16 cellular contexts compared by ENCODE assay signal in genomic region chr3:11077466-11077865, GRCh38.
DNase-seq lines count a peak whose midpoint lies in the region; ATAC-seq and TF ChIP-seq lines count a peak whose summit lies in the region.
"Had no signal": no experiment of that assay in that cellular context is flagged by ENCODE, and none has a peak within 500 bp of the region (broad histone marks: within the 10 kb centered on the region; RNA-seq: fewer than 3 reads in every experiment).

No MANE protein-coding gene starts in this region.

- no peak for TF ChIP-seq POLR2A in gastroesophageal sphincter (IDR thresholded peaks at IDR 0.05)

- H3K27me3 ChIP-seq in HL-60 (ENCODE audit: insufficient read depth, poor library complexity, severe bottlenecking) (no peaks in the 10 kb centered on the region), gastroesophageal sphincter (peaks cover 5% of the 10 kb centered on the region)
- H3K27me3 ChIP-seq: Peyer's patch, thyroid gland had no signal

- WGBS in gastroesophageal sphincter (ENCODE audit: low coverage in 1 of 2), 2 donors, result 61 to 100% methylated on average over 1 to 2 of the region's 2 CpGs

- H3K27ac ChIP-seq in HL-60 (replicated peaks) (no peak overlapping the region), gastroesophageal sphincter (no peak overlapping the region)
- H3K27ac ChIP-seq: Peyer's patch, thyroid gland had no signal

- no peak overlapping the region for H3K4me3 ChIP-seq in HL-60 (replicated peaks; ENCODE audit: insufficient read depth, low read length)
- H3K4me3 ChIP-seq in gastroesophageal sphincter, result no peak overlapping the region
- H3K4me3 ChIP-seq: Peyer's patch, thyroid gland had no signal

- no peaks in the 10 kb centered on the region for H3K36me3 ChIP-seq in gastroesophageal sphincter
- H3K36me3 ChIP-seq: Peyer's patch, thyroid gland had no signal

- no peak for TF ChIP-seq CTCF in HL-60 (IDR thresholded peaks at IDR 0.05; ENCODE audit: insufficient read depth, low read length)
- TF ChIP-seq CTCF in gastroesophageal sphincter (IDR thresholded peaks at IDR 0.05), result no peak

- peak; percentile 42 for DNase-seq in AG08396 (ENCODE audit: low spot score)
- DNase-seq in HL-60 (ENCODE audit: low read depth in 1 of 2, low spot score in 1 of 2), result peak; percentile 75 to 81
- DNase-seq in SKM-1 treated with dmso at 0.1 percent for 144 hours (lab: John Stamatoyannopoulos, UW; ENCODE audit: unreplicated experiment), result peak; percentile 90
- DNase-seq in OCI-M1 (lab: John Stamatoyannopoulos, UW), result no peak
- no peak for DNase-seq in amygdala (lab: John Stamatoyannopoulos, UW)
- DNase-seq: activated CD4-positive, alpha-beta T cell treated with anti-CD3 and anti-CD28 coated beads, Interleukin-2, amount 10 ng/mL, durations not matched to agents 24 days and 14 days; activated T-cell treated with anti-CD3 and anti-CD28 coated beads, Interleukin-2, amount 50 U/mL, for 24 hours; cortex of kidney; NCI-H1417 treated with DMSO at 0.1 percent for 48 hours; NCI-H510A; Peyer's patch; T-helper 17 cell; thyroid gland had no signal

- peak; percentile 46 for ATAC-seq in gastroesophageal sphincter
- ATAC-seq in GM21786 (IDR thresholded peaks at IDR 0.05; ENCODE audit: unreplicated experiment), result no peak
- ATAC-seq in HG02981 (IDR thresholded peaks at IDR 0.05; ENCODE audit: unreplicated experiment), result no peak
- ATAC-seq: T-helper 17 cell had no signal

- no peaks in the 10 kb centered on the region for H3K9me3 ChIP-seq in gastroesophageal sphincter
- H3K9me3 ChIP-seq: Peyer's patch, thyroid gland had no signal

- no peaks in the 10 kb centered on the region for H3K4me1 ChIP-seq in gastroesophageal sphincter
- H3K4me1 ChIP-seq: Peyer's patch, thyroid gland had no signal

- no peak for TF ChIP-seq EP300 in gastroesophageal sphincter (IDR thresholded peaks at IDR 0.05)

Comparison
In these comparisons a context has a peak if more than half of its experiments do, and no peak if none do; other contexts are left out.
1. DNase-seq: peak in AG08396 (single experiment), HL-60 (2 of 2) and SKM-1 treated with dmso at 0.1 percent for 144 hours (single experiment); none in OCI-M1 (single experiment) and amygdala (0 of 56).